In the genomic region with DNA sequence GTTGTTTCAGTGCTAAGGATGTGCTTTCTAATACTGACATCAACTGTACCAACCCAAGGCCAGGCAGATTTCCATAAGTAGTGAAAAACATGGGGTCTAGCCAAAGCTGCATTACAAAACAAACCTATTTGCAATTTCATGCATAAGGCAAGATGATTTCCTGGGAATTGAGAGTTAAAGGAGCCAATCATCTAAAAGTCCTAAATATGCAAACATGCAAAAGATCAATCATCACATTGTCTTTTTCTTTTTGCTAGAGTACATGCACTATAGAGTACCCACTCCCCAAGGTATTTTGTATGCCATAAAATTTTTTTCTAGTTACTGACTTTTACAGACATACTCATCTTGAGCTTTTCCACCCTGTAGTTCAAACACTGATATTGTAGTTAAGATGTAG, we compare ENCODE assay signal across 28 cellular contexts.
"Had no signal": no experiment of that assay in that cellular context is flagged by ENCODE, and none has a peak within 500 bp of the region (broad histone marks: within the 10 kb centered on the region; RNA-seq: fewer than 3 reads in every experiment).

No MANE protein-coding gene starts in this region.

- ATAC-seq: activated CD8-positive, alpha-beta T cell treated with anti-CD3 and anti-CD28 coated beads, Interleukin-2, amount 10 ng/mL, durations not matched to agents 7 days and 5 days; body of pancreas had no signal

- H3K4me3 ChIP-seq: body of pancreas, Peyer's patch, SJSA1 had no signal

- H3K27me3 ChIP-seq: body of pancreas, Peyer's patch, SJSA1 had no signal

- H3K9me3 Mint-ChIP-seq: activated naive CD4-positive, alpha-beta T cell treated with anti-CD3 and anti-CD28 coated beads, Interleukin-2, amount 50 U/mL, for 24 hours; T-helper 1 cell treated with Interleukin-12 subunit alpha and Interleukin-12 subunit beta and Interleukin-4 antibody, amounts not matched to agents 30 μg/mL and 1 μg/mL, for 36 hours had no signal

- H3K4me1 ChIP-seq: Peyer's patch, SJSA1 had no signal

- H3K4me3 Mint-ChIP-seq: activated CD8-positive, alpha-beta T cell treated with anti-CD3 and anti-CD28 coated beads, Interleukin-2, amount 10 ng/mL, durations not matched to agents 7 days and 5 days; activated naive CD4-positive, alpha-beta T cell treated with anti-CD3 and anti-CD28 coated beads, Interleukin-2, amount 50 U/mL, for 24 hours; T-helper 1 cell treated with Interleukin-12 subunit alpha and Interleukin-12 subunit beta and Interleukin-4 antibody, amounts not matched to agents 30 μg/mL and 1 μg/mL, for 36 hours had no signal

- DNase-seq: activated CD4-positive, alpha-beta T cell treated with anti-CD3 and anti-CD28 coated beads for 48 hours; activated CD4-positive, alpha-beta T cell treated with anti-CD3 and anti-CD28 coated beads, Interleukin-2, amount 50 U/mL, for 4 hours; activated CD4-positive, CD25-positive, alpha-beta regulatory T cell treated with anti-CD3 and anti-CD28 coated beads, Interleukin-2, amount 50 U/mL, for 72 hours; activated CD8-positive, alpha-beta memory T cell treated with anti-CD3 and anti-CD28 coated beads, Interleukin-2, amount 50 U/mL, for 48 hours; activated CD8-positive, alpha-beta T cell treated with anti-CD3 and anti-CD28 coated beads, Interleukin-2, amount 10 ng/mL, durations not matched to agents 7 days and 5 days; activated effector memory CD4-positive, alpha-beta T cell treated with Interleukin-2 at 50 U/mL for 16 hours; activated naive CD4-positive, alpha-beta T cell; activated T-cell treated with anti-CD3 and anti-CD28 coated beads, Interleukin-2, amount 50 U/mL, for 1 hour; aorta; body of pancreas; central memory CD4-positive, alpha-beta T cell; Kasumi-1; NCI-H1105 treated with DMSO at 0.1 percent for 48 hours; NCI-H1436 treated with DMSO at 0.1 percent for 48 hours; NCI-H1930; NCI-H2171; NCI-H2227 treated with DMSO at 0.1 percent for 48 hours; NCI-H446 treated with DMSO at 0.1 percent for 48 hours; NCI-H524 treated with DMSO at 0.1 percent for 48 hours; NCI-H748 treated with DMSO at 0.1 percent for 48 hours; NK-92 treated with Interleukin-12 subunit alpha and Interleukin-12 subunit beta, amount 100 ng/mL, for 24 hours; OCI-M1; Peyer's patch; SHP77 had no signal

- H3K9me3 ChIP-seq: body of pancreas, Peyer's patch, SJSA1 had no signal

- H3K27ac ChIP-seq: body of pancreas, Peyer's patch, RWPE1, SJSA1 had no signal

- H3K27ac Mint-ChIP-seq: activated CD8-positive, alpha-beta T cell treated with anti-CD3 and anti-CD28 coated beads, Interleukin-2, amount 10 ng/mL, durations not matched to agents 7 days and 5 days; activated naive CD4-positive, alpha-beta T cell treated with anti-CD3 and anti-CD28 coated beads, Interleukin-2, amount 50 U/mL, for 24 hours; T-helper 1 cell treated with Interleukin-12 subunit alpha and Interleukin-12 subunit beta and Interleukin-4 antibody, amounts not matched to agents 30 μg/mL and 1 μg/mL, for 36 hours had no signal

- H3K27me3 Mint-ChIP-seq: activated naive CD4-positive, alpha-beta T cell treated with anti-CD3 and anti-CD28 coated beads, Interleukin-2, amount 50 U/mL, for 24 hours had no signal
